In the genomic region with DNA sequence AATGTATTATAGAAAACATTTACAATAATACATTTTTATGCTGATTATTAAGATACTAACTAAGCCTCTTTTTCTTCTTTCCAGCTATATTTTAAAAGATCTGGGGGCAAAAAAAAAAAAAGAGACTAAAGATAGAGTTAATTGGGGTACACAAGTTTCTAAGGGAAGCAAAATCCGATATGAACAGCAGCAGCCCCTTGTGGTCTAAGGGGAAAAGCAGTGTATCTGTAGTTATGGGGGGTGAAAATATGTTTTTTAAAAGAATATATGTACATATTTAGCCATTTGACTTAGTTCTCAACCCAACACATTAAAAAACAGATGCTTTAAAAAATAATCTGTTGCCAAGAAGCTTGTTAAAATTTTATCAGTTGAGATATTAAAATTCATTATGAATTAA, we compare ENCODE assay signal across 26 cellular contexts.
DNase-seq lines count a peak whose midpoint lies in the region; ATAC-seq and TF ChIP-seq lines count a peak whose summit lies in the region.
"Had no signal": no experiment of that assay in that cellular context is flagged by ENCODE, and none has a peak within 500 bp of the region (broad histone marks: within the 10 kb centered on the region; RNA-seq: fewer than 3 reads in every experiment).

No MANE protein-coding gene starts in this region.

- POLR2A ChIA-PET in AG04450 (lab: Yijun Ruan, JAX): no interaction called here

- no peaks in the 10 kb centered on the region for H3K4me1 ChIP-seq in neural progenitor cell
- H3K4me1 ChIP-seq: ascending aorta, gastroesophageal sphincter, psoas muscle, SJCRH30 had no signal

- no peak overlapping the region for H3K27ac Mint-ChIP-seq in neural progenitor cell
- H3K27ac Mint-ChIP-seq: activated T-cell treated with anti-CD3 and anti-CD28 coated beads, Interleukin-2, amount 50 U/mL, for 24 hours; CD4-positive, alpha-beta T cell had no signal

- no peak overlapping the region for H3K27ac ChIP-seq in AG04450 (ENCODE audit: low read depth, low read length)
- H3K27ac ChIP-seq in neural progenitor cell: no peak overlapping the region
- H3K27ac ChIP-seq: ascending aorta, gastroesophageal sphincter, KMS-11, psoas muscle, SJCRH30, tibial nerve had no signal

- H3K9me3 Mint-ChIP-seq in neural progenitor cell: no peaks in the 10 kb centered on the region
- H3K9me3 Mint-ChIP-seq: activated T-cell treated with anti-CD3 and anti-CD28 coated beads, Interleukin-2, amount 50 U/mL, for 24 hours; CD4-positive, alpha-beta T cell; central memory CD8-positive, alpha-beta T cell; naive B cell had no signal

- H2AFZ ChIP-seq in neural progenitor cell (replicated peaks): no peak overlapping the region

- DNase-seq in AG04450 (ENCODE audit: low read depth, low spot score): no peak
- DNase-seq in ELR (ENCODE audit: low read depth): peak; percentile 4
- no peak for DNase-seq in cardiac fibroblast (ENCODE audit: low read depth in 2 of 2)
- DNase-seq in neural progenitor cell (ENCODE audit: low spot score): no peak
- no peak for DNase-seq in NCI-H2107 (lab: John Stamatoyannopoulos, UW)
- no peak for DNase-seq in 8988T
- DNase-seq: activated gamma-delta T cell; activated T-cell treated with anti-CD3 and anti-CD28 coated beads, Interleukin-2, amount 50 U/mL, for 24 hours; CD4-positive, alpha-beta T cell; dermis blood vessel endothelial cell; H7; kidney glomerular epithelial cell; MG63; naive B cell; NCI-H1930; NCI-H526 treated with DMSO at 0.1 percent for 48 hours; psoas muscle; SJCRH30; stimulated activated CD4-positive, alpha-beta T cell treated with anti-CD3 and anti-CD28 coated beads, Interleukin-4, amount 100 ng/mL, for 24 hours had no signal

- TF ChIP-seq CTCF in AG04450 (IDR thresholded peaks at IDR 0.05; ENCODE audit: low read depth, low read length) (peak; percentile 42), cardiac fibroblast (IDR thresholded peaks at IDR 0.05; ENCODE audit: low read depth, low read length) (peak; percentile 15), neural progenitor cell (IDR thresholded peaks at IDR 0.05) (peak; percentile 37)

- H3F3A ChIP-seq in neural progenitor cell (ENCODE audit: low read depth): no peaks in the 10 kb centered on the region

- no peak overlapping the region for H3K9ac ChIP-seq in neural progenitor cell
- H3K9ac ChIP-seq: KMS-11 had no signal

- H3K79me2 ChIP-seq in neural progenitor cell (ENCODE audit: low read depth): no peaks in the 10 kb centered on the region

- H3K27me3 Mint-ChIP-seq in neural progenitor cell (ENCODE audit: insufficient read depth, low read depth): no peaks in the 10 kb centered on the region
- H3K27me3 Mint-ChIP-seq: activated T-cell treated with anti-CD3 and anti-CD28 coated beads, Interleukin-2, amount 50 U/mL, for 24 hours; CD4-positive, alpha-beta T cell; central memory CD8-positive, alpha-beta T cell; naive B cell had no signal

- H4K20me1 ChIP-seq in neural progenitor cell (ENCODE audit: low read depth): no peaks in the 10 kb centered on the region

- H3K36me3 Mint-ChIP-seq in neural progenitor cell: peaks cover 1% of the 10 kb centered on the region

- no peak overlapping the region for H3K4me2 ChIP-seq in neural progenitor cell
- H3K4me2 ChIP-seq: KMS-11 had no signal

- H3K27me3 ChIP-seq in AG04450 (ENCODE audit: control insufficient read depth, insufficient read depth, low read length): no peaks in the 10 kb centered on the region
- no peaks in the 10 kb centered on the region for H3K27me3 ChIP-seq in neural progenitor cell
- H3K27me3 ChIP-seq: ascending aorta, gastroesophageal sphincter, MG63, SJCRH30, tibial nerve had no signal

- peaks cover 14% of the 10 kb centered on the region for H3K4me1 Mint-ChIP-seq in neural progenitor cell

- no peaks in the 10 kb centered on the region for H3K36me3 ChIP-seq in neural progenitor cell
- H3K36me3 ChIP-seq: MG63, SJCRH30 had no signal

- H3K9me3 ChIP-seq in AG04450 (ENCODE audit: control insufficient read depth, insufficient read depth, low read length): no peaks in the 10 kb centered on the region
- no peaks in the 10 kb centered on the region for H3K9me3 ChIP-seq in neural progenitor cell (ENCODE audit: low read depth)
- H3K9me3 ChIP-seq: ascending aorta, gastroesophageal sphincter, MG63, psoas muscle, SJCRH30, tibial nerve had no signal

- H3K4me3 ChIP-seq in AG04450 (ENCODE audit: low read depth, low read length) (no peak overlapping the region), cardiac fibroblast (replicated peaks in 1 of 2; ENCODE audit: low read depth in 2 of 2, low read length in 2 of 2) (no peak overlapping the region), neural progenitor cell (no peak overlapping the region)
- H3K4me3 ChIP-seq: ascending aorta, gastroesophageal sphincter, MG63, psoas muscle, SJCRH30, tibial nerve had no signal

- CTCF ChIA-PET in AG04450 (lab: Charles Lee): interaction anchor here (0.6 to 1.3 kb wide), 6 partner anchors 19 to 959 kb away, joined by 3 read pairs; no protein-coding TSS in a partner anchor

- no peak for ATAC-seq in GM21528 (IDR thresholded peaks at IDR 0.05; ENCODE audit: low FRiP score, unreplicated experiment)
- ATAC-seq: esophagus mucosa, gastroesophageal sphincter, psoas muscle had no signal

- H3K4me3 Mint-ChIP-seq in neural progenitor cell: no peak overlapping the region
- H3K4me3 Mint-ChIP-seq: activated T-cell treated with anti-CD3 and anti-CD28 coated beads, Interleukin-2, amount 50 U/mL, for 24 hours; CD4-positive, alpha-beta T cell; central memory CD8-positive, alpha-beta T cell; naive B cell had no signal
